Comparison of ENCODE assay signal across 12 cellular contexts in genomic region chr2:190404487-190404886, GRCh38. TPM values are rescaled to one million over a fixed set of nuclear protein-coding genes. Genes with fewer than 3 reads are reported as not detected.
DNase-seq lines count a peak whose midpoint lies in the region; FAIRE-seq and TF ChIP-seq lines count a peak whose summit lies in the region.
"Had no signal": no experiment of that assay in that cellular context is flagged by ENCODE, and none has a peak within 500 bp of the region (broad histone marks: within the 10 kb centered on the region; RNA-seq: fewer than 3 reads in every experiment).

No MANE protein-coding gene starts in this region.

- no peaks in the 10 kb centered on the region for H3F3A ChIP-seq in smooth muscle cell (ENCODE audit: low read depth)

- no peak for TF ChIP-seq POLR2A in H54 (IDR thresholded peaks at IDR 0.05; ENCODE audit: low read depth, low read length)

- H3K27ac ChIP-seq in smooth muscle cell (ENCODE audit: low read depth), result no peak overlapping the region

- H3K79me2 ChIP-seq in smooth muscle cell (ENCODE audit: low read depth), result no peaks in the 10 kb centered on the region

- no peaks in the 10 kb centered on the region for H3K36me3 ChIP-seq in smooth muscle cell (ENCODE audit: low read depth)

- H3K4me3 ChIP-seq in fibroblast of mammary gland (ENCODE audit: control insufficient read depth, low read depth, low read length), result no peak overlapping the region
- H3K4me3 ChIP-seq in smooth muscle cell, result no peak overlapping the region

- no peak overlapping the region for H3K4me2 ChIP-seq in smooth muscle cell

- peaks cover 53% of the 10 kb centered on the region for H3K27me3 ChIP-seq in smooth muscle cell (ENCODE audit: low read depth)

- peak; percentile 9 to 47 for DNase-seq in stimulated activated CD4-positive, alpha-beta T cell treated with anti-CD3 and anti-CD28 coated beads, Interleukin-2, amount 100 ng/mL, for 24 hours
- DNase-seq in stimulated activated CD4-positive, alpha-beta T cell treated with anti-CD3 and anti-CD28 coated beads, Interleukin-2, amount 100 ng/mL, for 48 hours, result no peak
- peak; percentile 53 for DNase-seq in RPMI7951 (ENCODE audit: low read depth)
- peak; percentile 48 for DNase-seq in fibroblast of mammary gland (ENCODE audit: low read depth)
- peak; percentile 69 for DNase-seq in superior temporal gyrus (ENCODE audit: extremely low spot score)
- no peak for DNase-seq in H54 (ENCODE audit: insufficient read length, low spot score)
- no peak for DNase-seq in smooth muscle cell (lab: John Stamatoyannopoulos, UW; ENCODE audit: unreplicated experiment)
- no peak for DNase-seq in DMS153 (lab: John Stamatoyannopoulos, UW)
- DNase-seq: CD4-positive, alpha-beta memory T cell; cerebellar nuclear complex; HCEC 1CT; NCI-H82 had no signal

- FAIRE-seq in H54 (lab: Jason Lieb, UNC), result no peak

- peaks cover 4% of the 10 kb centered on the region for H3K4me1 ChIP-seq in smooth muscle cell (ENCODE audit: low read depth)

- H2AFZ ChIP-seq in smooth muscle cell (ENCODE audit: low read depth), result no peak overlapping the region

- TF ChIP-seq CTCF in fibroblast of mammary gland (conservative IDR thresholded peaks at IDR 0.05; ENCODE audit: control insufficient read depth, insufficient read depth, low read depth, low read length) (no peak), smooth muscle cell (IDR thresholded peaks at IDR 0.05; ENCODE audit: borderline replicate concordance, insufficient read depth, poor library complexity, severe bottlenecking) (no peak)

- H4K20me1 ChIP-seq in smooth muscle cell (ENCODE audit: low read depth), result no peaks in the 10 kb centered on the region

- no peaks in the 10 kb centered on the region for H3K9me3 ChIP-seq in smooth muscle cell (replicated peaks; ENCODE audit: low read depth)

- no peak overlapping the region for H3K9ac ChIP-seq in smooth muscle cell (ENCODE audit: low read depth)

RNA-seq across cellular contexts. Expression of gene MFSD6, which starts 3.7 kb away (rescaled TPM):
- total RNA-seq in RPMI7951 (2014; rRNA removed; shearing (Covaris generic)), result 8.2 and 13.5 TPM in 2 replicates
- 3.6 and 5.1 TPM in 2 replicates for total RNA-seq in smooth muscle cell
- 1.2 and 1.7 TPM in 2 replicates for polyA plus RNA-seq in smooth muscle cell

Comparison
In these comparisons a context has a peak if more than half of its experiments do, and no peak if none do; other contexts are left out.
1. DNase-seq: peak in stimulated activated CD4-positive, alpha-beta T cell treated with anti-CD3 and anti-CD28 coated beads, Interleukin-2, amount 100 ng/mL, for 24 hours (2 of 2), RPMI7951 (single experiment), fibroblast of mammary gland (single experiment) and superior temporal gyrus (single experiment); none in stimulated activated CD4-positive, alpha-beta T cell treated with anti-CD3 and anti-CD28 coated beads, Interleukin-2, amount 100 ng/mL, for 48 hours (0 of 2), H54 (single experiment), smooth muscle cell (single experiment) and DMS153 (single experiment).